ENCODE assay signal across 8 cellular contexts in the genomic region with DNA sequence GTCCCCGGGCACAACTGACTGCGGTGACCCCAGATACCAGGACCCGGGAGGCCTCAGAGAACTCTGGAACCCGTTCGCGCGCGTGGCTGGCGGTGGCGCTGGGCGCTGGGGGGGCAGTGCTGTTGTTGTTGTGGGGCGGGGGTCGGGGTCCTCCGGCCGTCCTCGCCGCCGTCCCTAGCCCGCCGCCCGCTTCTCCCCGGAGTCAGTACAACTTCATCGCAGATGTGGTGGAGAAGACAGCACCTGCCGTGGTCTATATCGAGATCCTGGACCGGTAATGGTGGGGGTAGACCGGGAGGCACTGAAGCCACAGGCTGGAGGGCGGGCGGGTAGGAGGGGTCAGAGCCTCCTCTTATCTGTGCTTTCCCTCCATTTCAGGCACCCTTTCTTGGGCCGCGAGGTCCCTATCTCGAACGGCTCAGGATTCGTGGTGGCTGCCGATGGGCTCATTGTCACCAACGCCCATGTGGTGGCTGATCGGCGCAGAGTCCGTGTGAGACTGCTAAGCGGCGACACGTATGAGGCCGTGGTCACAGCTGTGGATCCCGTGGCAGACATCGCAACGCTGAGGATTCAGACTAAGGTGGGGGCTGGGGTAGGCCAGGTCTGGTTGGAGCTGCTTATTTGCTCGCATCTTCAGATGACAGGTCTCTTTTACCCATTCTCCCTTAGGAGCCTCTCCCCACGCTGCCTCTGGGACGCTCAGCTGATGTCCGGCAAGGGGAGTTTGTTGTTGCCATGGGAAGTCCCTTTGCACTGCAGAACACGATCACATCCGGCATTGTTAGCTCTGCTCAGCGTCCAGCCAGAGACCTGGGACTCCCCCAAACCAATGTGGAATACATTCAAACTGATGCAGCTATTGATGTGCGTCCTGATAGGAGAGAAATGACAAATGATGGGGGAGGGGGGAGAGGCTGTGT. TPM values are rescaled to one million over a fixed set of nuclear protein-coding genes. Genes with fewer than 3 reads are reported as not detected.
DNase-seq lines count a peak whose midpoint lies in the region; ATAC-seq, FAIRE-seq and TF ChIP-seq lines count a peak whose summit lies in the region.

No MANE protein-coding gene starts in this region.

- 1 to 3% (median 2%) methylated on average over 54 of the region's 54 CpGs for WGBS in small intestine, 3 donors

- ATAC-seq in GM18868 (IDR thresholded peaks at IDR 0.05; ENCODE audit: unreplicated experiment) (peak; percentile 33), HG03196 (IDR thresholded peaks at IDR 0.05; ENCODE audit: unreplicated experiment) (peak; percentile 29), SK-N-SH treated with all-trans-retinoic acid at 6 μM for 48 hours (peak; percentile 53)

- H3K4me1 ChIP-seq in small intestine (ENCODE audit: control insufficient read depth in 2 of 2, insufficient read depth in 1 of 2, low read depth in 1 of 2, low read length in 1 of 2): peaks cover 0 to 5% of the 10 kb centered on the region in 2 donors

- peak overlapping the region; percentile 51 to 94 (median 68) for H3K27ac Mint-ChIP-seq in brain

- H3K4me3 Mint-ChIP-seq in brain: peak overlapping the region; percentile 89 to 99 (median 97)

- peaks cover 47% of the 10 kb centered on the region for H3K4me1 Mint-ChIP-seq in brain

- no peak for TF ChIP-seq CTCF in brain (conservative IDR thresholded peaks at IDR 0.05)

- no peak for FAIRE-seq in small intestine (lab: Jason Lieb, UNC)

- H3K27ac ChIP-seq in small intestine (ENCODE audit: low read depth in 1 of 2, low read length in 1 of 2): peak overlapping the region; percentile 28 to 94

- peaks cover 20% of the 10 kb centered on the region for H3K27me3 Mint-ChIP-seq in brain

- no peaks in the 10 kb centered on the region for H3K27me3 ChIP-seq in small intestine (ENCODE audit: control insufficient read depth in 2 of 2, insufficient read depth in 2 of 2, low read length in 2 of 2)

- H3K36me3 ChIP-seq in small intestine (ENCODE audit: control insufficient read depth in 2 of 2, insufficient read depth in 2 of 2, low read length in 2 of 2): peaks cover 3 to 5% of the 10 kb centered on the region in 2 donors

- no peaks in the 10 kb centered on the region for H3K9me3 ChIP-seq in small intestine (ENCODE audit: control insufficient read depth, low read depth)

- peaks cover 0 to 2% (median 0%) of the 10 kb centered on the region in 5 experiments for H3K9me3 Mint-ChIP-seq in brain

- DNase-seq in AG08395 (ENCODE audit: low spot score) (peak; percentile 57), iPS-NIHi7 (ENCODE audit: extremely low spot score) (peak; percentile 70), small intestine (peak; percentile 62), KG1 (lab: John Stamatoyannopoulos, UW) (no peak)

- H3K36me3 Mint-ChIP-seq in brain: peaks cover 28% of the 10 kb centered on the region

- H3K4me3 ChIP-seq in small intestine (ENCODE audit: low read depth in 1 of 2, low read length in 2 of 2): peak overlapping the region; percentile 65 to 83

TF ChIP-seq in SK-N-SH treated with all-trans-retinoic acid at 6 μM for 48 hours, 23 proteins besides CTCF, POLR2A, EP300 and RAD21:
- TF ChIP-seq ARNTL (CRISPR knock-in tag; IDR thresholded peaks at IDR 0.05; ENCODE audit: borderline replicate concordance, low read depth): no peak
- no peak for TF ChIP-seq TCF4 (CRISPR knock-in tag; IDR thresholded peaks at IDR 0.05; ENCODE audit: borderline replicate concordance)
- TF ChIP-seq, protein P1, sequence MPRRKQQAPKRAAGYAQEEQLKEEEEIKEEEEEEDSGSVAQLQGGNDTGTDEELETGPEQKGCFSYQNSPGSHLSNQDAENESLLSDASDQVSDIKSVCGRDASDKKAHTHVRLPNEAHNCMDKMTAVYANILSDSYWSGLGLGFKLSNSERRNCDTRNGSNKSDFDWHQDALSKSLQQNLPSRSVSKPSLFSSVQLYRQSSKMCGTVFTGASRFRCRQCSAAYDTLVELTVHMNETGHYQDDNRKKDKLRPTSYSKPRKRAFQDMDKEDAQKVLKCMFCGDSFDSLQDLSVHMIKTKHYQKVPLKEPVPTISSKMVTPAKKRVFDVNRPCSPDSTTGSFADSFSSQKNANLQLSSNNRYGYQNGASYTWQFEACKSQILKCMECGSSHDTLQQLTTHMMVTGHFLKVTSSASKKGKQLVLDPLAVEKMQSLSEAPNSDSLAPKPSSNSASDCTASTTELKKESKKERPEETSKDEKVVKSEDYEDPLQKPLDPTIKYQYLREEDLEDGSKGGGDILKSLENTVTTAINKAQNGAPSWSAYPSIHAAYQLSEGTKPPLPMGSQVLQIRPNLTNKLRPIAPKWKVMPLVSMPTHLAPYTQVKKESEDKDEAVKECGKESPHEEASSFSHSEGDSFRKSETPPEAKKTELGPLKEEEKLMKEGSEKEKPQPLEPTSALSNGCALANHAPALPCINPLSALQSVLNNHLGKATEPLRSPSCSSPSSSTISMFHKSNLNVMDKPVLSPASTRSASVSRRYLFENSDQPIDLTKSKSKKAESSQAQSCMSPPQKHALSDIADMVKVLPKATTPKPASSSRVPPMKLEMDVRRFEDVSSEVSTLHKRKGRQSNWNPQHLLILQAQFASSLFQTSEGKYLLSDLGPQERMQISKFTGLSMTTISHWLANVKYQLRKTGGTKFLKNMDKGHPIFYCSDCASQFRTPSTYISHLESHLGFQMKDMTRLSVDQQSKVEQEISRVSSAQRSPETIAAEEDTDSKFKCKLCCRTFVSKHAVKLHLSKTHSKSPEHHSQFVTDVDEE (CRISPR knock-in tag; IDR thresholded peaks at IDR 0.05): no peak
- TF ChIP-seq ZC3H10 (CRISPR knock-in tag; IDR thresholded peaks at IDR 0.05): no peak
- TF ChIP-seq OSR1 (CRISPR knock-in tag; IDR thresholded peaks at IDR 0.05): no peak
- TF ChIP-seq, protein P2, sequence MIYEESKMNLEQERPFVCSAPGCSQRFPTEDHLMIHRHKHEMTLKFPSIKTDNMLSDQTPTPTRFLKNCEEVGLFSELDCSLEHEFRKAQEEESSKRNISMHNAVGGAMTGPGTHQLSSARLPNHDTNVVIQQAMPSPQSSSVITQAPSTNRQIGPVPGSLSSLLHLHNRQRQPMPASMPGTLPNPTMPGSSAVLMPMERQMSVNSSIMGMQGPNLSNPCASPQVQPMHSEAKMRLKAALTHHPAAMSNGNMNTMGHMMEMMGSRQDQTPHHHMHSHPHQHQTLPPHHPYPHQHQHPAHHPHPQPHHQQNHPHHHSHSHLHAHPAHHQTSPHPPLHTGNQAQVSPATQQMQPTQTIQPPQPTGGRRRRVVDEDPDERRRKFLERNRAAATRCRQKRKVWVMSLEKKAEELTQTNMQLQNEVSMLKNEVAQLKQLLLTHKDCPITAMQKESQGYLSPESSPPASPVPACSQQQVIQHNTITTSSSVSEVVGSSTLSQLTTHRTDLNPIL (CRISPR knock-in tag; IDR thresholded peaks at IDR 0.05; ENCODE audit: low read depth): no peak
- no peak for TF ChIP-seq RARB (CRISPR knock-in tag; IDR thresholded peaks at IDR 0.05)
- TF ChIP-seq ZNF70 (CRISPR knock-in tag; IDR thresholded peaks at IDR 0.05): no peak
- TF ChIP-seq SNAI2 (CRISPR knock-in tag; IDR thresholded peaks at IDR 0.05): no peak
- TF ChIP-seq GLIS3 (CRISPR knock-in tag; IDR thresholded peaks at IDR 0.05): no peak
- TF ChIP-seq ZFP3 (CRISPR knock-in tag; IDR thresholded peaks at IDR 0.05): no peak
- no peak for TF ChIP-seq ISL1 (CRISPR knock-in tag; IDR thresholded peaks at IDR 0.05)
- TF ChIP-seq, protein P3, sequence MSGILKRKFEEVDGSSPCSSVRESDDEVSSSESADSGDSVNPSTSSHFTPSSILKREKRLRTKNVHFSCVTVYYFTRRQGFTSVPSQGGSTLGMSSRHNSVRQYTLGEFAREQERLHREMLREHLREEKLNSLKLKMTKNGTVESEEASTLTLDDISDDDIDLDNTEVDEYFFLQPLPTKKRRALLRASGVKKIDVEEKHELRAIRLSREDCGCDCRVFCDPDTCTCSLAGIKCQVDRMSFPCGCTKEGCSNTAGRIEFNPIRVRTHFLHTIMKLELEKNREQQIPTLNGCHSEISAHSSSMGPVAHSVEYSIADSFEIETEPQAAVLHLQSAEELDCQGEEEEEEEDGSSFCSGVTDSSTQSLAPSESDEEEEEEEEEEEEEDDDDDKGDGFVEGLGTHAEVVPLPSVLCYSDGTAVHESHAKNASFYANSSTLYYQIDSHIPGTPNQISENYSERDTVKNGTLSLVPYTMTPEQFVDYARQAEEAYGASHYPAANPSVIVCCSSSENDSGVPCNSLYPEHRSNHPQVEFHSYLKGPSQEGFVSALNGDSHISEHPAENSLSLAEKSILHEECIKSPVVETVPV (CRISPR knock-in tag; IDR thresholded peaks at IDR 0.05): no peak
- TF ChIP-seq, protein P4, sequence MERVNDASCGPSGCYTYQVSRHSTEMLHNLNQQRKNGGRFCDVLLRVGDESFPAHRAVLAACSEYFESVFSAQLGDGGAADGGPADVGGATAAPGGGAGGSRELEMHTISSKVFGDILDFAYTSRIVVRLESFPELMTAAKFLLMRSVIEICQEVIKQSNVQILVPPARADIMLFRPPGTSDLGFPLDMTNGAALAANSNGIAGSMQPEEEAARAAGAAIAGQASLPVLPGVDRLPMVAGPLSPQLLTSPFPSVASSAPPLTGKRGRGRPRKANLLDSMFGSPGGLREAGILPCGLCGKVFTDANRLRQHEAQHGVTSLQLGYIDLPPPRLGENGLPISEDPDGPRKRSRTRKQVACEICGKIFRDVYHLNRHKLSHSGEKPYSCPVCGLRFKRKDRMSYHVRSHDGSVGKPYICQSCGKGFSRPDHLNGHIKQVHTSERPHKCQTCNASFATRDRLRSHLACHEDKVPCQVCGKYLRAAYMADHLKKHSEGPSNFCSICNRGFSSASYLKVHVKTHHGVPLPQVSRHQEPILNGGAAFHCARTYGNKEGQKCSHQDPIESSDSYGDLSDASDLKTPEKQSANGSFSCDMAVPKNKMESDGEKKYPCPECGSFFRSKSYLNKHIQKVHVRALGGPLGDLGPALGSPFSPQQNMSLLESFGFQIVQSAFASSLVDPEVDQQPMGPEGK (CRISPR knock-in tag; IDR thresholded peaks at IDR 0.05; ENCODE audit: borderline replicate concordance): no peak
- TF ChIP-seq TOX (CRISPR knock-in tag; IDR thresholded peaks at IDR 0.05; ENCODE audit: borderline replicate concordance): no peak
- no peak for TF ChIP-seq CSDC2 (CRISPR knock-in tag; IDR thresholded peaks at IDR 0.05)

RNA-seq across cellular contexts. Expression of a gene that starts 0.8 kb away (rescaled TPM):
- polyA plus RNA-seq in brain (ENCODE audit: insufficient read depth, low read depth, low replicate concordance) (65.7 TPM), small intestine (10 to 100 TPM; 20.4 to 42.3 (median 30.8) TPM)

RNA-seq across cellular contexts. Expression of a gene that starts 1.0 kb away (rescaled TPM):
- 77.9 TPM for polyA plus RNA-seq in brain (ENCODE audit: insufficient read depth, low read depth, low replicate concordance)
- 100 to 1,000 TPM; 179 to 237 (median 201) TPM for polyA plus RNA-seq in small intestine

RNA-seq across cellular contexts. Expression of a gene that starts 4.5 kb away (rescaled TPM):
- polyA plus RNA-seq in brain (ENCODE audit: insufficient read depth, low read depth, low replicate concordance) (not detected), small intestine (100 to 1,000 TPM in 1 of 3 donors, 10 to 100 TPM in 2; 20.0 to 106 (median 59.2) TPM)

RNA-seq across cellular contexts. Expression of a gene that starts 16.2 kb away (rescaled TPM):
- polyA plus RNA-seq in brain (ENCODE audit: insufficient read depth, low read depth, low replicate concordance) (0.20 TPM), small intestine (1 to 10 TPM in 1 of 3 donors, not detected in 2; 5.4 TPM)

RNA-seq across cellular contexts. Expression of a gene that starts 23.0 kb away (rescaled TPM):
- polyA plus RNA-seq in brain (ENCODE audit: insufficient read depth, low read depth, low replicate concordance) (19.5 TPM), small intestine (10 to 100 TPM; 13.2 to 21.0 (median 16.6) TPM)

Comparison
In these comparisons a context has a peak if more than half of its experiments do, and no peak if none do; other contexts are left out.
1. RNA of a gene that starts 4.5 kb away (polyA plus RNA-seq): 20.0 to 106 TPM in small intestine; not detected in brain (single experiment); every median in the first group is over 10 times any median in the second.
2. Peak in every context shown above with its lines, with median percentiles within 50 percentile points of each other: ATAC-seq.